ENCODE assay signal across 1 cellular context in genomic region chr2:201440182-201440581, GRCh38.
TF ChIP-seq lines count a peak whose summit lies in the region.

No MANE protein-coding gene starts in this region.

TF ChIP-seq in HepG2, 621 proteins besides CTCF, POLR2A, EP300 and RAD21:
- TF ChIP-seq SP5 (CRISPR knock-in tag; IDR thresholded peaks at IDR 0.05; ENCODE audit: borderline replicate concordance, low read depth): peak; percentile 66; the same call in 1 of the 2 replicates
- TF ChIP-seq NCOA2 (CRISPR knock-in tag; IDR thresholded peaks at IDR 0.05): peak; percentile 27; the same call in 1 of the 2 replicates
- TF ChIP-seq ZNF124 (CRISPR knock-in tag; IDR thresholded peaks at IDR 0.05): 0 out of 2 replicates have a peak, but pooled peaks have one; percentile 28
- TF ChIP-seq CREB1 (IDR thresholded peaks at IDR 0.05): no peak
- TF ChIP-seq CREB1 (CRISPR knock-in tag; IDR thresholded peaks at IDR 0.05): no peak
- TF ChIP-seq PHF21A (CRISPR knock-in tag; IDR thresholded peaks at IDR 0.05): 0 out of 2 replicates have a peak, but pooled peaks have one; percentile 25
- peak; percentile 49; the same call in 1 of the 2 replicates for TF ChIP-seq GFI1 (CRISPR knock-in tag; IDR thresholded peaks at IDR 0.05; ENCODE audit: borderline replicate concordance)
- peak; percentile 37; the same call in 1 of the 2 replicates for TF ChIP-seq ZMYM4 (CRISPR knock-in tag; IDR thresholded peaks at IDR 0.05)
- TF ChIP-seq SOX6 (IDR thresholded peaks at IDR 0.05): no peak
- TF ChIP-seq SOX6 (CRISPR knock-in tag; IDR thresholded peaks at IDR 0.05): peak; percentile 35; the same call in 1 of the 2 replicates
- TF ChIP-seq PAXIP1 (CRISPR knock-in tag; conservative IDR thresholded peaks at IDR 0.05): 0 out of 2 replicates have a peak, but pooled peaks have one; percentile 24
- TF ChIP-seq HNRNPK (IDR thresholded peaks at IDR 0.05; ENCODE audit: low read depth, low read length, poor library complexity, severe bottlenecking): no peak
- peak; percentile 46 for TF ChIP-seq BCL6 (CRISPR knock-in tag; IDR thresholded peaks at IDR 0.05)
- peak; percentile 32; the same call in 1 of the 2 replicates for TF ChIP-seq ISL2 (CRISPR knock-in tag; IDR thresholded peaks at IDR 0.05)
- TF ChIP-seq NR2F2 (IDR thresholded peaks at IDR 0.05; ENCODE audit: borderline replicate concordance, low read depth): peak; percentile 47; the same call in 1 of the 2 replicates
- TF ChIP-seq CREB3 (CRISPR knock-in tag; IDR thresholded peaks at IDR 0.05): no peak
- peak; percentile 38 for TF ChIP-seq HNF4A (CRISPR knock-in tag; IDR thresholded peaks at IDR 0.05)
- TF ChIP-seq ZNF609 (CRISPR knock-in tag; IDR thresholded peaks at IDR 0.05; ENCODE audit: borderline replicate concordance): peak; percentile 51; the same call in 1 of the 2 replicates
- TF ChIP-seq ZNF761 (CRISPR knock-in tag; conservative IDR thresholded peaks at IDR 0.05): 0 out of 2 replicates have a peak, but pooled peaks have one; percentile 38
- peak; percentile 62; the same call in 1 of the 2 replicates for TF ChIP-seq NR2F6 (IDR thresholded peaks at IDR 0.05)
- 0 out of 2 replicates have a peak, but pooled peaks have one; percentile 42 for TF ChIP-seq NR2F6 (CRISPR knock-in tag; IDR thresholded peaks at IDR 0.05)
- 0 out of 2 replicates have a peak, but pooled peaks have one; percentile 13 for TF ChIP-seq FOXP4 (CRISPR knock-in tag; IDR thresholded peaks at IDR 0.05)
- no peak for TF ChIP-seq ZSCAN5A (CRISPR knock-in tag; IDR thresholded peaks at IDR 0.05; ENCODE audit: borderline replicate concordance)
- no peak for TF ChIP-seq SOX13 (IDR thresholded peaks at IDR 0.05)
- peak in 1 of 2 experiments; percentile 60; a peak in 1 of 4 replicates for TF ChIP-seq SOX13 (CRISPR knock-in tag; conservative IDR thresholded peaks at IDR 0.05 in 1 of 2, IDR thresholded peaks at IDR 0.05 in 1 of 2)
- TF ChIP-seq HNRNPH1 (optimal IDR thresholded peaks at IDR 0.05; ENCODE audit: low read depth, low read length): no peak
- TF ChIP-seq TBX2 (CRISPR knock-in tag; IDR thresholded peaks at IDR 0.05; ENCODE audit: borderline replicate concordance): peak; percentile 81
- TF ChIP-seq SALL1 (CRISPR knock-in tag; IDR thresholded peaks at IDR 0.05): 0 out of 2 replicates have a peak, but pooled peaks have one; percentile 10
- TF ChIP-seq RBM22 (optimal IDR thresholded peaks at IDR 0.05; ENCODE audit: low read length): no peak
- 0 out of 2 replicates have a peak, but pooled peaks have one; percentile 38 for TF ChIP-seq TCF7 (IDR thresholded peaks at IDR 0.05; ENCODE audit: low read depth)
- TF ChIP-seq HMG20B (CRISPR knock-in tag; conservative IDR thresholded peaks at IDR 0.05): peak; percentile 13; the same call in 1 of the 2 replicates
- peak; percentile 8 for TF ChIP-seq TEAD3 (CRISPR knock-in tag; optimal IDR thresholded peaks at IDR 0.05; ENCODE audit: borderline replicate concordance)
- TF ChIP-seq RFXAP (CRISPR knock-in tag; IDR thresholded peaks at IDR 0.05; ENCODE audit: borderline replicate concordance): peak; percentile 67; the same call in 1 of the 2 replicates
- TF ChIP-seq ZNF710 (CRISPR knock-in tag; IDR thresholded peaks at IDR 0.05; ENCODE audit: borderline replicate concordance): peak; percentile 96; the same call in 1 of the 2 replicates
TF ChIP-seq in HepG2: peak in this region for 24.
